In the genomic region with DNA sequence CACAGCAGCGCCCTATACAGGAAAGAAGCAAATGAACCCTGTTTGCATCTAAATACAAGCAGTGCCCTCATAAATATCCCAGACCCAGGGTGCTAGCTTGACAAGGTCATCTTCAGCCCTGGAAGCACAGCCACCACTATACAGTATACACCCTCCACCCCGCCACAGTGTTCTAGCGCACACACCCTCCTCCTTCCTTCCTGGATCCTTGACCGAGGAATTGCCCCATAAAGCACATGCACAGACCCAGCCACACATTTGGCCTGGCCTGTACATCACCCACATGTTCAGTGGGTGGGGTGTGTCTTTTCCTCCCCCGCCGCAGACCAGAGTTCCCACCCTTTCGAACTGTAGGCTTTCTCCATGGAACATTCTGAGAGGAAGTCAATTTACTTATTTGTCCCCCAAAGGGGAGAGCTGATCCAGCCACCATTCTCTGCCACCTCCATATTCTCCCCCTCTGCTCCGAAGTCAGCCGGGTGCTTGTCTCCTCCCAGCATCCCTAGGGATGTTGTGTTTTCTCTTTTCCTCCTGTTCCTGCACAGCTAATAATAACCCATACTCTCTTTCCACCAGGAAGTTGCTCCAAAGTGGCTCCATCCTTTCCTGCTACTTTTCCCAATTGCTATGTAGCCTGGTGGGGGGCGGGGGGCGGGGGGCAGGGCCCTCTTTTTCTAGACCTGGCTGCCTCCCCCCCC, we compare ENCODE assay signal across 12 cellular contexts. TPM values are rescaled to one million over a fixed set of nuclear protein-coding genes. Genes with fewer than 3 reads are reported as not detected.
DNase-seq lines count a peak whose midpoint lies in the region; ATAC-seq, FAIRE-seq and TF ChIP-seq lines count a peak whose summit lies in the region.
"Had no signal": no experiment of that assay in that cellular context is flagged by ENCODE, and none has a peak within 500 bp of the region (broad histone marks: within the 10 kb centered on the region; RNA-seq: fewer than 3 reads in every experiment).

No MANE protein-coding gene starts in this region.

- peak overlapping the region; percentile 1 to 88 (median 3) for H3K4me3 Mint-ChIP-seq in T-cell

- DNase-seq in GM19239 (ENCODE audit: insufficient read length, low spot score) (no peak), T-cell (no peak), posterior vena cava (ENCODE audit: low spot score) (peak; percentile 86), GM19238 (ENCODE audit: insufficient read length, low spot score) (no peak)

- ATAC-seq in T-cell (replicated peaks in 1 of 4) (no peak), gastroesophageal sphincter (peak; percentile 78), HG02870 (IDR thresholded peaks at IDR 0.05; ENCODE audit: unreplicated experiment) (no peak), HG03565 (IDR thresholded peaks at IDR 0.05; ENCODE audit: unreplicated experiment) (no peak), GM18505 (IDR thresholded peaks at IDR 0.05; ENCODE audit: unreplicated experiment) (no peak)

- H3K4me1 Mint-ChIP-seq in T-cell: peaks cover 71 to 77% (median 74%) of the 10 kb centered on the region in 3 donors

- H3K9me3 Mint-ChIP-seq in T-cell: no peaks in the 10 kb centered on the region
- H3K9me3 Mint-ChIP-seq: activated naive CD4-positive, alpha-beta T cell treated with anti-CD3 and anti-CD28 coated beads, Interleukin-2, amount 50 U/mL, for 72 hours had no signal

- TF ChIP-seq CTCF in gastroesophageal sphincter (IDR thresholded peaks at IDR 0.05): no peak

- TF ChIP-seq POLR2A in gastroesophageal sphincter (IDR thresholded peaks at IDR 0.05) (no peak), GM18505 (IDR thresholded peaks at IDR 0.05; ENCODE audit: borderline replicate concordance, extremely low read depth, insufficient read depth, insufficient read length) (no peak)

- intact Hi-C loops in posterior vena cava (cut with DNase I): loop anchor here in 1 of 2 donors (10.0 kb wide), 1 partner anchor 178 kb away; no protein-coding TSS in a partner anchor

- H3K4me3 ChIP-seq in gastroesophageal sphincter: no peak overlapping the region
- H3K4me3 ChIP-seq: SJSA1 had no signal

- peak overlapping the region in 1 of 4 donors; percentile 26 for H3K27ac ChIP-seq in gastroesophageal sphincter
- H3K27ac ChIP-seq: epithelial cell of prostate, SJSA1 had no signal

- FAIRE-seq in GM19239 (lab: Jason Lieb, UNC): peak; percentile 59
- FAIRE-seq: urothelium cell line had no signal

- no peaks in the 10 kb centered on the region for H3K36me3 ChIP-seq in gastroesophageal sphincter
- H3K36me3 ChIP-seq: SJSA1 had no signal

- no peaks in the 10 kb centered on the region for H3K9me3 ChIP-seq in gastroesophageal sphincter
- H3K9me3 ChIP-seq: SJSA1 had no signal

- POLR2A ChIA-PET in T-cell (lab: Charles Lee): interaction anchor here in 1 of 2 donors (0.6 kb wide), 1 partner anchor 524 kb away, joined by 3 read pairs; no protein-coding TSS in a partner anchor

- peaks cover 50% of the 10 kb centered on the region for H3K27me3 ChIP-seq in gastroesophageal sphincter

- H3K27ac Mint-ChIP-seq in T-cell: peak overlapping the region; percentile 83 to 85

- H3K27me3 Mint-ChIP-seq in T-cell: no peaks in the 10 kb centered on the region

- no peak for TF ChIP-seq EP300 in gastroesophageal sphincter (IDR thresholded peaks at IDR 0.05)

- 63 to 67% methylated on average over 3 to 9 of the region's 11 CpGs for WGBS in gastroesophageal sphincter (ENCODE audit: low coverage in 1 of 2), 2 donors

- CTCF ChIA-PET in T-cell (lab: Charles Lee): interaction anchor here in 1 of 2 donors (1.1 kb wide), 1 partner anchor 12 kb away, joined by 3 read pairs; no protein-coding TSS in a partner anchor

- peaks cover 13% of the 10 kb centered on the region for H3K36me3 Mint-ChIP-seq in T-cell

- H3K4me1 ChIP-seq in gastroesophageal sphincter: peaks cover 0 to 33% (median 7%) of the 10 kb centered on the region in 3 donors
- H3K4me1 ChIP-seq: SJSA1 had no signal

RNA-seq across cellular contexts. Expression of a gene that starts 6.6 kb away (rescaled TPM):
- 10 to 100 TPM; 10.4 to 21.7 (median 18.3) TPM for total RNA-seq in T-cell
- 1 to 10 TPM; 1.1 to 6.6 (median 5.0) TPM for total RNA-seq in gastroesophageal sphincter
- total RNA-seq in posterior vena cava: 10 to 100 TPM; 10.6 TPM
- total RNA-seq: SJSA1 had no signal

RNA-seq across cellular contexts. Expression of a gene that starts 6.7 kb away (rescaled TPM):
- total RNA-seq in T-cell (1 to 10 TPM; 4.5 to 6.3 (median 5.0) TPM), gastroesophageal sphincter (1 to 10 TPM in 2 of 4 donors, not detected in 2; 1.2 TPM), posterior vena cava (1 to 10 TPM; 2.1 to 2.3 TPM)
- total RNA-seq: SJSA1 had no signal

RNA-seq across cellular contexts. Expression of a gene that starts 13.5 kb away (rescaled TPM):
- under 1 TPM in 1 of 5 donors, not detected in 4; 0.13 TPM for total RNA-seq in T-cell
- total RNA-seq in gastroesophageal sphincter: under 1 TPM in 3 of 4 donors, not detected in 1; 0.13 to 0.92 (median 0.39) TPM
- total RNA-seq in posterior vena cava: 1 to 10 TPM in 1 of 2 donors, under 1 TPM in 1; 0.62 to 2.6 TPM
- total RNA-seq: activated naive CD4-positive, alpha-beta T cell treated with anti-CD3 and anti-CD28 coated beads, Interleukin-2, amount 50 U/mL, for 72 hours had no signal
